ENCODE assay signal across 6 cellular contexts in the genomic region with DNA sequence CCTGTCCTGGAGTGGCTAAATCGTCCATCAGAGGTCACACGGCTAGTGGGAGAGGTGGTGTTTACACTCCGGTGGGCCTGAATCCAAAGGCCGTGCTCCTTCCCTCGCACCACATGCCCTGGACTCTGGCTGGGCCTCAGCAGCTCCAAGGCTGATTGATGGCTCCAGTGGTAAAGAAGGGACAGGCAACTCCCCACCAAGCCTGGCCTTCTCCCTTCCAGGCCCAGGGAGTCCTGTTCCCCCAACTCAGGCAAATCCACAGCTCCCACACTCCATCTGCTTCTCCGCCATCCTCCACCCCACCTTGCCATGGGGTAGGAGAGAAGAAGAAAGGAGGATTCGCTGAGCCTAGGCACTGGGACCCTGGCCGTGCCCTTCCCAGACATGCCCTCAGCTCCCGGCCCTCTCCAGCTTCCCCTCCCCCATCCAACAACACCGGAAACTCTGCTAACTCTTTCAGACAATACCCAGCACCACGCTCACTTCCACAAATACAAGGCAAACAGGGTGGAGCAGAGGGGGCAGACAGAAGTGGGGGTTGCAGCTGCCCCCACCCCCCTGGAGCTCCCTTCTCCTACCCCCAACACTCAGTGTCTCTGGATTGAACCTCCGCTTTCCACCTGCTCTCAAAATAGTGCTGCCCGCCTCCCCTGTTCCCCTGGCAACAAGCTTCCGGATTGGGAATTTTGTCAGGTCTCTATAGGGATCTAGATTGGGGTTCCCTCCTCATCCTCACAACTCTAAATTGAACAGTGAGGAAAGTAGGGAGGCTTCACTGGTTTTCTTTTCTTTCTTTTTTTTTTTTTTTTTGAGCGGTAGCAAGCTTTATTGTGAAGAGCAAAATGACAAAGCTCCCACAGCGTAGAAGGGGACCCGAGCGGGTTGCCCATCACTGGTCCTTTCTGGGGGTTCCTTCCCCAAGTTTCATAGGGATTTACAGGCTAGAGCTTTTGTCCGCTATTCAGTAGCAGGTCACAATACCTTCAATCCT. TPM values are rescaled to one million over a fixed set of nuclear protein-coding genes. Genes with fewer than 3 reads are reported as not detected.
DNase-seq lines count a peak whose midpoint lies in the region; ATAC-seq and TF ChIP-seq lines count a peak whose summit lies in the region.

No MANE protein-coding gene starts in this region.

- H3K27ac ChIP-seq in iPS-20b (ENCODE audit: low read length) (peak overlapping the region; percentile 74), uterus (peak overlapping the region; percentile 79 to 88)

- 0 out of 2 replicates have a peak overlapping the region, but pooled peaks have one; percentile 7 for H3K4me3 ChIP-seq in iPS-20b (ENCODE audit: low read length)
- no peak overlapping the region for H3K4me3 ChIP-seq in uterus

- H3K27me3 ChIP-seq in iPS-20b (ENCODE audit: insufficient read depth, low read length) (no peaks in the 10 kb centered on the region), uterus (no peaks in the 10 kb centered on the region)

- ATAC-seq in HG02870 (IDR thresholded peaks at IDR 0.05; ENCODE audit: unreplicated experiment) = no peak

- H3K4me1 ChIP-seq in iPS-20b (ENCODE audit: insufficient read depth, low read length) (peaks cover 32% of the 10 kb centered on the region), uterus (peaks cover 8 to 40% of the 10 kb centered on the region in 2 donors)

- no peak for TF ChIP-seq POLR2A in uterus (IDR thresholded peaks at IDR 0.05)

- peak overlapping the region; percentile 65 for H3K9ac ChIP-seq in iPS-20b (ENCODE audit: low read depth, low read length)

- H3K36me3 ChIP-seq in iPS-20b (ENCODE audit: insufficient read depth, low read depth, low read length) = peaks cover 76% of the 10 kb centered on the region
- no peaks in the 10 kb centered on the region for H3K36me3 ChIP-seq in uterus

- TF ChIP-seq CTCF in uterus (IDR thresholded peaks at IDR 0.05) = no peak

- H3K9me3 ChIP-seq in iPS-20b (ENCODE audit: insufficient read depth, low read depth, low read length) = no peaks in the 10 kb centered on the region
- H3K9me3 ChIP-seq in uterus = no peaks in the 10 kb centered on the region

- intact Hi-C loops in uterus (cut with DNase I; ENCODE audit: low total_unique reads) = no loop called here

- peak in 5 of 6 experiments; percentile 15 to 47 (median 33) for DNase-seq in stimulated activated naive CD4-positive, alpha-beta T cell (lab: John Stamatoyannopoulos, UW)
- DNase-seq in stimulated activated naive CD4-positive, alpha-beta T cell treated with Interleukin-2 at 50 U/mL for 16 hours (lab: John Stamatoyannopoulos, UW) = no peak
- DNase-seq in uterus (peak in 1 of 2 donors; percentile 65), NCI-H146 (lab: John Stamatoyannopoulos, UW) (no peak)

RNA-seq across cellular contexts. Expression of a gene that starts 10.6 kb away (rescaled TPM):
- 100 to 1,000 TPM in 1 of 4 donors, 10 to 100 TPM in 3; 59.4 to 178 (median 72.8) TPM for total RNA-seq in uterus

RNA-seq across cellular contexts. Expression of a gene that starts 26.3 kb away (rescaled TPM):
- total RNA-seq in uterus = not detected

RNA-seq across cellular contexts. Expression of a gene that starts 33.5 kb away (rescaled TPM):
- total RNA-seq in uterus = 100 to 1,000 TPM in 1 of 4 donors, 10 to 100 TPM in 3; 28.8 to 139 (median 64.2) TPM

RNA-seq across cellular contexts. Expression of a gene that starts 53.0 kb away (rescaled TPM):
- total RNA-seq in uterus = 100 to 1,000 TPM in 3 of 4 donors, 10 to 100 TPM in 1; 97.6 to 474 (median 227) TPM

RNA-seq across cellular contexts. Expression of a gene that starts 56.6 kb away (rescaled TPM):
- total RNA-seq in uterus = 10 to 100 TPM; 12.8 to 65.6 (median 41.8) TPM

Comparison
In these comparisons a context has a peak if more than half of its experiments do, and no peak if none do; other contexts are left out.
1. DNase-seq: peak in stimulated activated naive CD4-positive, alpha-beta T cell (5 of 6); none in stimulated activated naive CD4-positive, alpha-beta T cell treated with Interleukin-2 at 50 U/mL for 16 hours (single experiment) and NCI-H146 (single experiment).